8 cellular contexts compared by ENCODE assay signal in the genomic region with DNA sequence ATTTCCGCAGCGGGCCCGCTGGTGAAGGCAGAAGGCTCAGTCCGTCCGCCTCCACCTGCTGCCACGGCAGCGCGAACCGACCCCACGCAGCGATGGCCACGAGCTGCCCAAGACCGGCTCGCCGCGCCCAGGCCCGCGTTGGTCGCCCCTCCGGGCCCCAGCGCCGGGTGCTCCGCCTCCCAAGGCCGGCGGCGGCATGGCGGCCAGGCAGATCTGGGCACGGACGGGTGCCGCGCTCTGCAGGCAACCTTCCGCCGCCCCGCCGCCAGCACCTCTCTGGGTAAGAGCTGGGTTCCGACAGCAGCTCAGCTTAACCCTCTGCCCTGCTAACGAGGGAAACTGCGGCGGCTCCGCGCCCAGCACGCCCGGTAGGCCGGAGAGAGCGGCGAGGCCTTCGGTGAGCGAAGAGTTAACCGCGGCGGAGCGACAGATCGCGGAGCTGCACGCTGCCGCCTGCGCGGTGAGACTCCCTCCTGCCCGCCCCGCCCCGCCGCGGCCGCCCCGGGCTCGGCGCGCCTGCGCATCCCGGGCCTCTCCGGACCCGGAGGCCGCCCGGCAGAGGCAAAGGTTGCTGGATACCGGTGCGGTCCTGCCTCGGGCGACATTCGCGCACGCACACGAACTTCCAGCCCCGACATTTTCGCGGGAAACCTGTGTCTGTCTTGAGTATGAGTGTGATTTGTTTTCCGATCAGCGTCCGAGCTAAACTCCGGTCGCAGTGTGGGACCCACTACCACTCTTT. TPM values are rescaled to one million over a fixed set of nuclear protein-coding genes. Genes with fewer than 3 reads are reported as not detected.
DNase-seq lines count a peak whose midpoint lies in the region; ATAC-seq and TF ChIP-seq lines count a peak whose summit lies in the region.

A gene (plus strand): TSS at position 177 of the 742 bp plus-strand sequence. CDS start 20 bp downstream, at position 197.

- CTCF ChIA-PET in PC-3 (lab: Charles Lee): interaction anchor here (1.3 kb wide), 1 partner anchor 13 kb away, joined by 4 read pairs; no protein-coding TSS in a partner anchor
- CTCF ChIA-PET in naive thymus-derived CD4-positive, alpha-beta T cell (lab: Charles Lee): interaction anchor here (1.6 kb wide), 1 partner anchor 22 kb away, joined by 4 read pairs; no protein-coding TSS in a partner anchor

- peak within 1 kb of the TSS; percentile 90 for H3K27ac ChIP-seq in HUES64 (ENCODE audit: low read depth, low read length)
- peak within 1 kb of the TSS; percentile 78 for H3K27ac ChIP-seq in PC-3 (ENCODE audit: low read length)
- peak within 1 kb of the TSS; percentile 85 to 90 (median 88) for H3K27ac ChIP-seq in esophagus squamous epithelium
- H3K27ac ChIP-seq in naive thymus-derived CD4-positive, alpha-beta T cell (ENCODE audit: low read depth, low read length): peak within 1 kb of the TSS; percentile 50

- no peaks in the 10 kb centered on the region for H3K9me2 ChIP-seq in PC-3 (replicated peaks; ENCODE audit: low read length)

- peaks cover 21% of the 10 kb centered on the region for H3K4me1 ChIP-seq in HUES64 (ENCODE audit: insufficient read depth, low read length)
- H3K4me1 ChIP-seq in PC-3 (ENCODE audit: insufficient read depth, low read length): peaks cover 12% of the 10 kb centered on the region
- peaks cover 4 to 14% (median 6%) of the 10 kb centered on the region in 3 donors for H3K4me1 ChIP-seq in esophagus squamous epithelium
- peaks cover 4% of the 10 kb centered on the region in 2 donors for H3K4me1 ChIP-seq in naive thymus-derived CD4-positive, alpha-beta T cell (ENCODE audit: control insufficient read depth in 2 of 2, insufficient read depth in 2 of 2, low read length in 2 of 2)

- H3K9ac ChIP-seq in HUES64 (ENCODE audit: low read depth, low read length) (peak within 1 kb of the TSS; percentile 91), PC-3 (ENCODE audit: low read length) (peak within 1 kb of the TSS; percentile 94)

- peaks cover 0 to 2% (median 0%) of the 10 kb centered on the region in 11 donors for H3K9me3 Mint-ChIP-seq in naive thymus-derived CD4-positive, alpha-beta T cell
- no peaks in the 10 kb centered on the region for H3K9me3 Mint-ChIP-seq in stimulated activated memory B cell treated with anti-CD40 and anti-IgM and Interleukin-4, amounts not matched to agents 10 μg/mL and 1 μg/mL and 100 μg/mL, for 72 hours

- no peaks in the 10 kb centered on the region for H4K20me1 ChIP-seq in PC-3 (ENCODE audit: low read length)

- H3K27me3 ChIP-seq in HUES64 (ENCODE audit: insufficient read depth, low read length): peaks cover 73% of the 10 kb centered on the region
- H3K27me3 ChIP-seq in PC-3 (ENCODE audit: low read length): no peaks in the 10 kb centered on the region
- H3K27me3 ChIP-seq in esophagus squamous epithelium: peaks cover 0 to 59% (median under 1%) of the 10 kb centered on the region in 4 donors
- peaks cover 0 to 23% of the 10 kb centered on the region in 2 donors for H3K27me3 ChIP-seq in naive thymus-derived CD4-positive, alpha-beta T cell (ENCODE audit: control insufficient read depth in 2 of 2, insufficient read depth in 2 of 2, low read length in 2 of 2)

- peaks cover 46 to 68% (median 54%) of the 10 kb centered on the region in 5 donors for H3K27me3 Mint-ChIP-seq in naive thymus-derived CD4-positive, alpha-beta T cell
- peaks cover 54% of the 10 kb centered on the region for H3K27me3 Mint-ChIP-seq in stimulated activated memory B cell treated with anti-CD40 and anti-IgM and Interleukin-4, amounts not matched to agents 10 μg/mL and 1 μg/mL and 100 μg/mL, for 72 hours

- peak within 1 kb of the TSS; percentile 80 for H3K4me3 ChIP-seq in HUES64 (ENCODE audit: low read length)
- H3K4me3 ChIP-seq in PC-3 (ENCODE audit: low read length): peak within 1 kb of the TSS; percentile 86
- peak within 1 kb of the TSS; percentile 63 to 81 (median 78) for H3K4me3 ChIP-seq in esophagus squamous epithelium
- peak within 1 kb of the TSS; percentile 71 for H3K4me3 ChIP-seq in naive thymus-derived CD4-positive, alpha-beta T cell (ENCODE audit: low read length)

- intact Hi-C loops in PC-3 (cut with micrococcal nuclease): no loop called here
- intact Hi-C loops in esophagus squamous epithelium (cut with DNase I): no loop called here
- intact Hi-C loops in naive thymus-derived CD4-positive, alpha-beta T cell (cut with micrococcal nuclease): loop anchor here (1.0 to 10.0 kb wide), 14 partner anchors 8 to 1032 kb away; a partner anchor contains a TSS

- no peak for TF ChIP-seq CTCF in PC-3 (conservative IDR thresholded peaks at IDR 0.05; ENCODE audit: low read depth, low read length)
- TF ChIP-seq CTCF in esophagus squamous epithelium (IDR thresholded peaks at IDR 0.05): peak in 2 of 6 experiments; percentile 1 to 26

- peak; percentile 68 for DNase-seq in DMS114 treated with DMSO at 0.1 percent for 48 hours (lab: John Stamatoyannopoulos, UW; ENCODE audit: unreplicated experiment)
- peak; percentile 81 for DNase-seq in PC-3
- DNase-seq in activated T-cell treated with anti-CD3 and anti-CD28 coated beads, Interleukin-2, amount 50 U/mL, for 48 hours: peak; percentile 85 to 90
- no peak for DNase-seq in esophagus squamous epithelium (lab: John Stamatoyannopoulos, UW)
- peak; percentile 58 to 87 (median 74) for DNase-seq in naive thymus-derived CD4-positive, alpha-beta T cell

- BruUV-seq in PC-3 (replicated peaks; lab: Mats Ljungman, UMichigan): no TSS peak

- H3F3A ChIP-seq in PC-3 (ENCODE audit: low read length, unreplicated experiment): no peaks in the 10 kb centered on the region

- H3K79me2 ChIP-seq in PC-3 (ENCODE audit: low read length): no peaks in the 10 kb centered on the region

- peak within 1 kb of the TSS; percentile 7 to 82 (median 79) for H3K27ac Mint-ChIP-seq in naive thymus-derived CD4-positive, alpha-beta T cell
- peak within 1 kb of the TSS; percentile 86 for H3K27ac Mint-ChIP-seq in stimulated activated memory B cell treated with anti-CD40 and anti-IgM and Interleukin-4, amounts not matched to agents 10 μg/mL and 1 μg/mL and 100 μg/mL, for 72 hours

- peaks cover 6 to 19% (median 14%) of the 10 kb centered on the region in 7 donors for H3K4me1 Mint-ChIP-seq in naive thymus-derived CD4-positive, alpha-beta T cell
- H3K4me1 Mint-ChIP-seq in stimulated activated memory B cell treated with anti-CD40 and anti-IgM and Interleukin-4, amounts not matched to agents 10 μg/mL and 1 μg/mL and 100 μg/mL, for 72 hours: peaks cover 14% of the 10 kb centered on the region

- peak within 1 kb of the TSS; percentile 96 for H3K4me2 ChIP-seq in PC-3 (ENCODE audit: low read length)

- H2AFZ ChIP-seq in PC-3 (ENCODE audit: low read length): peak within 1 kb of the TSS; percentile 95

- H3K9me3 ChIP-seq in HUES64 (ENCODE audit: insufficient read depth, low read depth, low read length): no peaks in the 10 kb centered on the region
- no peaks in the 10 kb centered on the region for H3K9me3 ChIP-seq in PC-3 (ENCODE audit: low read length)
- no peaks in the 10 kb centered on the region for H3K9me3 ChIP-seq in esophagus squamous epithelium
- H3K9me3 ChIP-seq in naive thymus-derived CD4-positive, alpha-beta T cell (ENCODE audit: control insufficient read depth in 2 of 3, low read length in 3 of 3): no peaks in the 10 kb centered on the region

- TF ChIP-seq POLR2A in esophagus squamous epithelium (IDR thresholded peaks at IDR 0.05): peak in 2 of 4 donors; percentile 25 to 42

- H3K36me3 Mint-ChIP-seq in naive thymus-derived CD4-positive, alpha-beta T cell: peaks cover 0 to 4% (median 0%) of the 10 kb centered on the region in 5 donors
- no peaks in the 10 kb centered on the region for H3K36me3 Mint-ChIP-seq in stimulated activated memory B cell treated with anti-CD40 and anti-IgM and Interleukin-4, amounts not matched to agents 10 μg/mL and 1 μg/mL and 100 μg/mL, for 72 hours

- ATAC-seq in GM21526 (IDR thresholded peaks at IDR 0.05; ENCODE audit: low FRiP score, unreplicated experiment) (peak; percentile 98), PC-3 (peak; percentile 93)
- peak; percentile 94 for ATAC-seq in naive thymus-derived CD4-positive, alpha-beta T cell
- ATAC-seq in stimulated activated memory B cell treated with anti-CD40 and anti-IgM and Interleukin-4, amounts not matched to agents 10 μg/mL and 1 μg/mL and 100 μg/mL, for 72 hours: peak; percentile 96

- H3K36me3 ChIP-seq in HUES64 (ENCODE audit: insufficient read depth, low read length) (no peaks in the 10 kb centered on the region), PC-3 (ENCODE audit: low read depth, low read length) (no peaks in the 10 kb centered on the region), esophagus squamous epithelium (no peaks in the 10 kb centered on the region)
- no peaks in the 10 kb centered on the region for H3K36me3 ChIP-seq in naive thymus-derived CD4-positive, alpha-beta T cell (ENCODE audit: control insufficient read depth in 2 of 3, insufficient read depth in 3 of 3, low read length in 3 of 3)

- WGBS in HUES64: under 1% methylated on average over 90 of the region's 90 CpGs
- 0 to 1% methylated on average over 12 to 15 of the region's 90 CpGs for WGBS in esophagus squamous epithelium, 2 donors

- POLR2A ChIA-PET in PC-3 (lab: Charles Lee; ENCODE audit: unreplicated experiment): interaction anchor here (0.5 to 0.9 kb wide), 3 partner anchors 16 to 239 kb away, joined by 3 to 4 read pairs (median 4); no protein-coding TSS in a partner anchor
- POLR2A ChIA-PET in naive thymus-derived CD4-positive, alpha-beta T cell (lab: Charles Lee): interaction anchor here (1.0 to 1.2 kb wide), 4 partner anchors 11 to 254 kb away, joined by 3 to 4 read pairs (median 3); a partner anchor contains a TSS

- H3K4me3 Mint-ChIP-seq in naive thymus-derived CD4-positive, alpha-beta T cell: peak within 1 kb of the TSS; percentile 79 to 97 (median 92)
- peak within 1 kb of the TSS; percentile 81 for H3K4me3 Mint-ChIP-seq in stimulated activated memory B cell treated with anti-CD40 and anti-IgM and Interleukin-4, amounts not matched to agents 10 μg/mL and 1 μg/mL and 100 μg/mL, for 72 hours

RNA-seq across cellular contexts. Expression of the gene that starts here (rescaled TPM):
- 2.8 TPM for polyA plus RNA-seq in HUES64 (2013, experiment 1 of 2)
- polyA plus RNA-seq in HUES64 (2013, experiment 2 of 2): 3.8 TPM
- total RNA-seq in PC-3 (2014; rRNA removed) (4.3 and 10.4 TPM in 2 replicates), esophagus squamous epithelium (1 to 10 TPM in 2 of 4 donors, not detected in 2; 3.4 to 7.2 TPM)
- not detected for total RNA-seq in naive thymus-derived CD4-positive, alpha-beta T cell
- 1 to 10 TPM in 1 of 2 donors, not detected in 1; 1.6 TPM for polyA plus RNA-seq in naive thymus-derived CD4-positive, alpha-beta T cell

Comparison
In these comparisons a context has a peak if more than half of its experiments do, and no peak if none do; other contexts are left out.
1. intact Hi-C loops: an anchor here in naive thymus-derived CD4-positive, alpha-beta T cell (1.0 to 10.0 kb wide); none called in PC-3 and esophagus squamous epithelium.